8 cellular contexts compared by ENCODE assay signal in genomic region chr18:59900222-59901128, GRCh38. TPM values are rescaled to one million over a fixed set of nuclear protein-coding genes. Genes with fewer than 3 reads are reported as not detected.
DNase-seq lines count a peak whose midpoint lies in the region; ATAC-seq and TF ChIP-seq lines count a peak whose summit lies in the region.

No MANE protein-coding gene starts in this region.

- H3K4me1 ChIP-seq in mucosa of descending colon (ENCODE audit: low read depth): peaks cover 12% of the 10 kb centered on the region

- TF ChIP-seq CTCF in mucosa of descending colon (IDR thresholded peaks at IDR 0.05): no peak

- H3K36me3 Mint-ChIP-seq in stimulated activated memory B cell treated with anti-CD40 and anti-IgM and Interleukin-4, amounts not matched to agents 10 μg/mL and 1 μg/mL and 100 μg/mL, for 72 hours: peaks cover 19% of the 10 kb centered on the region

- peak overlapping the region; percentile 91 for H3K4me3 Mint-ChIP-seq in stimulated activated memory B cell treated with anti-CD40 and anti-IgM and Interleukin-4, amounts not matched to agents 10 μg/mL and 1 μg/mL and 100 μg/mL, for 72 hours

- peaks cover 41% of the 10 kb centered on the region for H3K4me1 Mint-ChIP-seq in stimulated activated memory B cell treated with anti-CD40 and anti-IgM and Interleukin-4, amounts not matched to agents 10 μg/mL and 1 μg/mL and 100 μg/mL, for 72 hours

- H3K36me3 ChIP-seq in mucosa of descending colon (ENCODE audit: low read depth): no peaks in the 10 kb centered on the region

- no peaks in the 10 kb centered on the region for H3K9me3 Mint-ChIP-seq in stimulated activated memory B cell treated with anti-CD40 and anti-IgM and Interleukin-4, amounts not matched to agents 10 μg/mL and 1 μg/mL and 100 μg/mL, for 72 hours

- intact Hi-C loops in mucosa of descending colon (cut with DNase I, micrococcal nuclease): no loop called here

- H3K9me3 ChIP-seq in mucosa of descending colon: no peaks in the 10 kb centered on the region

- no peaks in the 10 kb centered on the region for H3K27me3 Mint-ChIP-seq in stimulated activated memory B cell treated with anti-CD40 and anti-IgM and Interleukin-4, amounts not matched to agents 10 μg/mL and 1 μg/mL and 100 μg/mL, for 72 hours

- ATAC-seq in GM18870 (IDR thresholded peaks at IDR 0.05; ENCODE audit: unreplicated experiment) (peak; percentile 22), HG03108 (IDR thresholded peaks at IDR 0.05; ENCODE audit: unreplicated experiment) (peak; percentile 27), mucosa of descending colon (peak; percentile 53)
- ATAC-seq in stimulated activated memory B cell treated with anti-CD40 and anti-IgM and Interleukin-4, amounts not matched to agents 10 μg/mL and 1 μg/mL and 100 μg/mL, for 72 hours: peak; percentile 74

- peak overlapping the region; percentile 89 for H3K27ac Mint-ChIP-seq in stimulated activated memory B cell treated with anti-CD40 and anti-IgM and Interleukin-4, amounts not matched to agents 10 μg/mL and 1 μg/mL and 100 μg/mL, for 72 hours

- peak overlapping the region; percentile 66 for H3K4me3 ChIP-seq in mucosa of descending colon

- DNase-seq in AG08396 (ENCODE audit: low spot score) (peak; percentile 51), NCI-H345 treated with DMSO at 0.1 percent for 48 hours (lab: John Stamatoyannopoulos, UW; ENCODE audit: unreplicated experiment) (peak; percentile 69), mucosa of descending colon (peak; percentile 60 to 70 (median 68))
- peak; percentile 77 for DNase-seq in activated CD4-positive, alpha-beta T cell treated with anti-CD3 and anti-CD28 coated beads for 48 hours
- peak; percentile 26 for DNase-seq in effector CD8-positive, alpha-beta T cell (lab: John Stamatoyannopoulos, UW)

RNA-seq across cellular contexts. Expression of gene PMAIP1, which starts 0.7 kb away (rescaled TPM):
- 1 to 10 TPM; 1.2 to 2.2 (median 2.1) TPM for total RNA-seq in mucosa of descending colon

Comparison
In these comparisons a context has a peak if more than half of its experiments do, and no peak if none do; other contexts are left out.
1. Peak in every context shown above with its lines: DNase-seq, ATAC-seq and H3K4me3 ChIP-seq.
2. DNase-seq: peak in every context shown above with its lines; median percentile 77 in activated CD4-positive, alpha-beta T cell treated with anti-CD3 and anti-CD28 coated beads for 48 hours; 69 in NCI-H345 treated with DMSO at 0.1 percent for 48 hours; 68 in mucosa of descending colon; 51 in AG08396; 26 in effector CD8-positive, alpha-beta T cell.
3. ATAC-seq: peak in every context shown above with its lines; median percentile 74 in stimulated activated memory B cell treated with anti-CD40 and anti-IgM and Interleukin-4, amounts not matched to agents 10 μg/mL and 1 μg/mL and 100 μg/mL, for 72 hours; 53 in mucosa of descending colon; 27 in HG03108; 22 in GM18870.